8 cellular contexts compared by ENCODE assay signal in genomic region chr16:11742536-11743307, GRCh38. TPM values are rescaled to one million over a fixed set of nuclear protein-coding genes. Genes with fewer than 3 reads are reported as not detected.
A peak's percentile ranks its signal among the peaks of the same experiment; 100 is the strongest.
DNase-seq lines count a peak whose midpoint lies in the region; ATAC-seq and TF ChIP-seq lines count a peak whose summit lies in the region.

Gene TXNDC11 (minus strand): TSS chr16:11742857. CDS start chr16:11742730, 127 bp downstream.

- peaks cover 34% of the 10 kb centered on the region for H3K36me3 Mint-ChIP-seq in effector memory CD8-positive, alpha-beta T cell (ENCODE audit: insufficient read depth)
- H3K36me3 Mint-ChIP-seq in memory B cell, result peaks cover 4% of the 10 kb centered on the region

- no peaks in the 10 kb centered on the region for H3K27me3 Mint-ChIP-seq in effector memory CD8-positive, alpha-beta T cell
- H3K27me3 Mint-ChIP-seq in memory B cell, result no peaks in the 10 kb centered on the region

- H3K27ac Mint-ChIP-seq in effector memory CD8-positive, alpha-beta T cell, result peak within 1 kb of the TSS; percentile 92 to 97
- H3K27ac Mint-ChIP-seq in memory B cell, result peak within 1 kb of the TSS; percentile 96

- TF ChIP-seq CTCF in GM20000 (IDR thresholded peaks at IDR 0.05; ENCODE audit: extremely low read depth, missing control alignments), result no peak

- no peaks in the 10 kb centered on the region for H3K9me3 Mint-ChIP-seq in effector memory CD8-positive, alpha-beta T cell
- no peaks in the 10 kb centered on the region for H3K9me3 Mint-ChIP-seq in memory B cell

- DNase-seq in CMK (ENCODE audit: low read depth) (peak; percentile 92), GM20000 (ENCODE audit: low spot score) (peak; percentile 97), HT-29 (ENCODE audit: low spot score) (peak; percentile 96), NOMO-1 (lab: John Stamatoyannopoulos, UW; ENCODE audit: unreplicated experiment in 2 of 2) (peak; percentile 93 to 98), memory B cell (ENCODE audit: low spot score in 2 of 2) (peak; percentile 100)
- DNase-seq in activated CD8-positive, alpha-beta memory T cell treated with anti-CD3 and anti-CD28 coated beads for 4 hours (ENCODE audit: low read depth in 2 of 2), result peak; percentile 98 to 99
- peak; percentile 99 to 100 (median 100) for DNase-seq in effector memory CD8-positive, alpha-beta T cell
- DNase-seq in stimulated activated CD8-positive, alpha-beta memory T cell treated with anti-CD3 and anti-CD28 coated beads, Interleukin-12 subunit alpha, Interleukin-12 subunit beta, amount 100 ng/mL, for 24 hours (ENCODE audit: extremely low read depth), result peak; percentile 97

- H3K4me1 Mint-ChIP-seq in effector memory CD8-positive, alpha-beta T cell (ENCODE audit: low read depth in 2 of 2), result peaks cover 44 to 51% of the 10 kb centered on the region in 2 donors
- peaks cover 38% of the 10 kb centered on the region for H3K4me1 Mint-ChIP-seq in memory B cell

- peak within 1 kb of the TSS; percentile 95 to 97 for H3K4me3 Mint-ChIP-seq in effector memory CD8-positive, alpha-beta T cell
- peak within 1 kb of the TSS; percentile 94 for H3K4me3 Mint-ChIP-seq in memory B cell

- ATAC-seq in effector memory CD8-positive, alpha-beta T cell (replicated peaks), result peak; percentile 88
- ATAC-seq in memory B cell (ENCODE audit: low read depth), result peak; percentile 88

RNA-seq across cellular contexts. Expression of gene TXNDC11, which starts in this region (rescaled TPM):
- total RNA-seq in HT-29 (2014; rRNA removed; shearing (Covaris generic)), result 43.2 and 49.3 TPM in 2 replicates

Comparison
In these comparisons a context has a peak if more than half of its experiments do, and no peak if none do; other contexts are left out.
1. Peak in every context shown above with its lines: DNase-seq and ATAC-seq.